In genomic region chr13:97258801-97259200, GRCh38 we compare ENCODE assay signal across 11 cellular contexts. TPM values are rescaled to one million over a fixed set of nuclear protein-coding genes. Genes with fewer than 3 reads are reported as not detected.
DNase-seq lines count a peak whose midpoint lies in the region; ATAC-seq and TF ChIP-seq lines count a peak whose summit lies in the region.
"Had no signal": no experiment of that assay in that cellular context is flagged by ENCODE, and none has a peak within 500 bp of the region (broad histone marks: within the 10 kb centered on the region; RNA-seq: fewer than 3 reads in every experiment).

No MANE protein-coding gene starts in this region.

- H3K4me1 ChIP-seq in heart right ventricle (peaks cover 12 to 94% (median 84%) of the 10 kb centered on the region in 9 donors), body of pancreas (peaks cover 77% of the 10 kb centered on the region), lung (ENCODE audit: control insufficient read depth in 2 of 2, insufficient read depth in 2 of 2, low read length in 2 of 2) (peaks cover 37 to 74% of the 10 kb centered on the region in 2 donors), vagina (peaks cover 90% of the 10 kb centered on the region), HAP-1 (peaks cover 15% of the 10 kb centered on the region)

- intact Hi-C loops in heart right ventricle (cut with DNase I): loop anchor here in 1 of 10 donors (5.0 kb wide), 1 partner anchor 36 kb away; the partner anchor contains the start of gene MBNL2
- intact Hi-C loops in left ventricle myocardium superior (cut with micrococcal nuclease): no loop called here
- intact Hi-C loops in body of pancreas (cut with DNase I): no loop called here
- intact Hi-C loops in vagina (cut with DNase I): no loop called here

- H3K4me3 ChIP-seq in heart right ventricle (no peak overlapping the region), body of pancreas (no peak overlapping the region), lung (no peak overlapping the region), vagina (no peak overlapping the region), HAP-1 (no peak overlapping the region)

- H3K27me3 ChIP-seq in heart right ventricle (no peaks in the 10 kb centered on the region), body of pancreas (no peaks in the 10 kb centered on the region), lung (ENCODE audit: control insufficient read depth, insufficient read depth) (no peaks in the 10 kb centered on the region), vagina (no peaks in the 10 kb centered on the region), HAP-1 (ENCODE audit: low read depth) (no peaks in the 10 kb centered on the region)

- H3K9me3 ChIP-seq in heart right ventricle (no peaks in the 10 kb centered on the region), body of pancreas (no peaks in the 10 kb centered on the region), lung (ENCODE audit: control insufficient read depth in 2 of 2, insufficient read depth in 1 of 2, low read length in 1 of 2) (no peaks in the 10 kb centered on the region), vagina (no peaks in the 10 kb centered on the region), HAP-1 (no peaks in the 10 kb centered on the region)

- 75 to 78% methylated on average over 2 of the region's 2 CpGs for WGBS in heart right ventricle, 2 donors
- 63 to 68% methylated on average over 2 of the region's 2 CpGs for WGBS in body of pancreas, 2 donors
- 85 to 90% methylated on average over 2 of the region's 2 CpGs for WGBS in lung, 2 donors

- in situ Hi-C loops in HAP-1 (cut with MboI; ENCODE audit: low sequenced_read_pairs): no loop called here

- H3K27ac ChIP-seq in heart right ventricle: peak overlapping the region in 9 of 10 donors; percentile 42 to 80 (median 77)
- H3K27ac ChIP-seq in body of pancreas: peak overlapping the region; percentile 72 to 89 (median 86)
- peak overlapping the region; percentile 58 to 68 for H3K27ac ChIP-seq in lung (ENCODE audit: low read depth in 1 of 2, low read length in 1 of 2)
- peak overlapping the region; percentile 78 for H3K27ac ChIP-seq in vagina

- ATAC-seq in heart right ventricle (no peak), left ventricle myocardium superior (no peak), body of pancreas (no peak), lung (ENCODE audit: insufficient read depth, low FRiP score) (no peak), HG03439 (IDR thresholded peaks at IDR 0.05; ENCODE audit: unreplicated experiment) (no peak)

- no peak for DNase-seq in heart right ventricle
- no peak for DNase-seq in left ventricle myocardium superior
- no peak for DNase-seq in body of pancreas
- DNase-seq in lung (ENCODE audit: low spot score): no peak
- peak in 1 of 2 donors; percentile 82 for DNase-seq in vagina (ENCODE audit: extremely low spot score in 2 of 2)
- DNase-seq in glomerular visceral epithelial cell (ENCODE audit: extremely low spot score): no peak
- no peak for DNase-seq in HAP-1 (ENCODE audit: low spot score in 2 of 2)
- DNase-seq: NCI-H510A treated with DMSO at 0.1 percent for 48 hours, retina, T-helper 9 cell had no signal

- no peak for TF ChIP-seq CTCF in heart right ventricle (IDR thresholded peaks at IDR 0.05)
- TF ChIP-seq CTCF in body of pancreas (IDR thresholded peaks at IDR 0.05): no peak
- TF ChIP-seq CTCF in lung (IDR thresholded peaks at IDR 0.05; ENCODE audit: control extremely low read depth, extremely low read depth): no peak
- no peak for TF ChIP-seq CTCF in vagina (IDR thresholded peaks at IDR 0.05)

- H3K36me3 ChIP-seq in heart right ventricle: peaks cover 0 to 4% (median 0%) of the 10 kb centered on the region in 9 donors
- H3K36me3 ChIP-seq in body of pancreas (replicated peaks in 1 of 2; ENCODE audit: insufficient read depth in 1 of 2, low read depth in 2 of 2): no peaks in the 10 kb centered on the region
- H3K36me3 ChIP-seq in lung (ENCODE audit: control insufficient read depth in 2 of 2, insufficient read depth in 2 of 2, low read length in 2 of 2): no peaks in the 10 kb centered on the region
- H3K36me3 ChIP-seq in vagina: no peaks in the 10 kb centered on the region
- H3K36me3 ChIP-seq in HAP-1 (replicated peaks): no peaks in the 10 kb centered on the region

- no peak for TF ChIP-seq POLR2A in body of pancreas (IDR thresholded peaks at IDR 0.05)
- no peak for TF ChIP-seq POLR2A in vagina (IDR thresholded peaks at IDR 0.05)

RNA-seq across cellular contexts. Expression of gene MBNL2, which starts 36.7 kb away (rescaled TPM):
- total RNA-seq in heart right ventricle (10 to 100 TPM; 59.7 to 95.0 (median 85.2) TPM), left ventricle myocardium superior (66.7 TPM), body of pancreas (10 to 100 TPM; 47.5 to 50.8 TPM), lung (100 to 1,000 TPM in 1 of 2 donors, 10 to 100 TPM in 1; 59.3 to 108 TPM), vagina (63.1 TPM)
- polyA plus RNA-seq in heart right ventricle (10 to 100 TPM; 17.2 to 18.7 TPM), lung (10 to 100 TPM; 13.3 to 19.3 TPM)
